Comparison of ENCODE assay signal across 10 cellular contexts in genomic region chr3:159252772-159253384, GRCh38.
DNase-seq lines count a peak whose midpoint lies in the region; ATAC-seq and TF ChIP-seq lines count a peak whose summit lies in the region.
"Had no signal": no experiment of that assay in that cellular context is flagged by ENCODE, and none has a peak within 500 bp of the region (broad histone marks: within the 10 kb centered on the region; RNA-seq: fewer than 3 reads in every experiment).

No MANE protein-coding gene starts in this region.

- ATAC-seq in sciatic nerve = no peak
- ATAC-seq in HG02970 (IDR thresholded peaks at IDR 0.05; ENCODE audit: low FRiP score, unreplicated experiment) = no peak

- no peaks in the 10 kb centered on the region for H3K27me3 ChIP-seq in HL-60 (ENCODE audit: insufficient read depth, poor library complexity, severe bottlenecking)
- H3K27me3 ChIP-seq: SJSA1 had no signal

- intact Hi-C loops in sciatic nerve (cut with DNase I) = no loop called here

- DNase-seq in EH (ENCODE audit: low read depth) (peak; percentile 77), HL-60 (ENCODE audit: low read depth in 1 of 2, low spot score in 1 of 2) (peak; percentile 21 to 28), RKO (ENCODE audit: low spot score) (peak; percentile 56), fibroblast of peridontal ligament (ENCODE audit: extremely low read depth) (peak; percentile 77), sciatic nerve (ENCODE audit: low spot score) (no peak)
- no peak for DNase-seq in activated CD8-positive, alpha-beta memory T cell treated with anti-CD3 and anti-CD28 coated beads, Interleukin-2, amount 50 U/mL, for 4 hours
- DNase-seq in activated T-cell treated with anti-CD3 and anti-CD28 coated beads, Interleukin-2, amount 50 U/mL, for 48 hours = no peak

- H3K27ac ChIP-seq in HL-60 (replicated peaks) = no peak overlapping the region
- H3K27ac ChIP-seq: parathyroid adenoma, SJSA1 had no signal

- no peak overlapping the region for H3K4me3 ChIP-seq in HL-60 (replicated peaks; ENCODE audit: insufficient read depth, low read length)
- H3K4me3 ChIP-seq: SJSA1 had no signal

- TF ChIP-seq CTCF in HL-60 (IDR thresholded peaks at IDR 0.05; ENCODE audit: insufficient read depth, low read length) = peak; percentile 47

Comparison
In these comparisons a context has a peak if more than half of its experiments do, and no peak if none do; other contexts are left out.
1. DNase-seq: peak in EH (single experiment), HL-60 (2 of 2), RKO (single experiment) and fibroblast of peridontal ligament (single experiment); none in sciatic nerve (single experiment), activated CD8-positive, alpha-beta memory T cell treated with anti-CD3 and anti-CD28 coated beads, Interleukin-2, amount 50 U/mL, for 4 hours (single experiment) and activated T-cell treated with anti-CD3 and anti-CD28 coated beads, Interleukin-2, amount 50 U/mL, for 48 hours (0 of 2).